ENCODE assay signal across 16 cellular contexts in the genomic region with DNA sequence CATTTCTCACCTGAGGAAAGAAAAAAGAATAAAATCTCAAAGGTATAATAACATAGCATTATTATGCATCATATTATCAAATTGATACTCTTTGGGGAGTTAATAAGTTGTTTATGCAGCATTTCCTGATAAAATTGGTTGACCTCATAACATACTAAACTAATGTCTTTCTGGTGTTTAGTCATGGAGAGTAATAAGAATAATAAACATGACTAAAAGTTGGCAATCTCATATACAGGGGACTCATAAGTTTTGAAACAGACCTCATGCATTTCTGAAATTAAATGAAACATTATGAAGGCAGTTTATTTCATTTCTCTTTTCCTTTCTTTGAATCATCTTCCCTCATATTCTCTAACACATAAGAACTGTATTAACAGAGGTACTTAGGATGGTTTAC.
DNase-seq lines count a peak whose midpoint lies in the region; TF ChIP-seq lines count a peak whose summit lies in the region.
"Had no signal": no experiment of that assay in that cellular context is flagged by ENCODE, and none has a peak within 500 bp of the region (broad histone marks: within the 10 kb centered on the region; RNA-seq: fewer than 3 reads in every experiment).

No MANE protein-coding gene starts in this region.

- peaks cover 27% of the 10 kb centered on the region for H3K4me1 ChIP-seq in adipocyte (ENCODE audit: control insufficient read depth, insufficient read depth, low read length)
- H3K4me1 ChIP-seq: A549, BE2C had no signal

- no peak overlapping the region for H3K9ac ChIP-seq in adipocyte (ENCODE audit: low read length)

- H3K27me3 ChIP-seq in adipocyte (replicated peaks; ENCODE audit: control insufficient read depth, insufficient read depth, low read length) = no peaks in the 10 kb centered on the region
- H3K27me3 ChIP-seq: BE2C had no signal

- no peak for TF ChIP-seq CTCF in foreskin fibroblast (IDR thresholded peaks at IDR 0.05; ENCODE audit: low read depth, low read length)
- TF ChIP-seq CTCF in GM13976 (IDR thresholded peaks at IDR 0.05; ENCODE audit: borderline replicate concordance, control extremely low read depth, extremely low read depth, insufficient read depth, missing control alignments) = no peak

- no peaks in the 10 kb centered on the region for H3K36me3 ChIP-seq in adipocyte (ENCODE audit: control insufficient read depth, insufficient read depth, low read length, severe bottlenecking)
- H3K36me3 ChIP-seq: BE2C had no signal

- H3K4me3 ChIP-seq in adipocyte (ENCODE audit: low read length) (no peak overlapping the region), foreskin fibroblast (ENCODE audit: low read depth in 1 of 2, low read length in 2 of 2) (no peak overlapping the region)
- H3K4me3 ChIP-seq: A549 had no signal

- in situ Hi-C loops in GM13976 (cut with MboI; ENCODE audit: low sequenced_read_pairs, unreplicated experiment) = no loop called here

- peak; percentile 45 for DNase-seq in AG08396 (ENCODE audit: low spot score)
- peak; percentile 31 for DNase-seq in EL
- peak; percentile 45 for DNase-seq in adipocyte (ENCODE audit: low read depth)
- DNase-seq in foreskin fibroblast = peak; percentile 35 to 67
- DNase-seq in erythroblast (lab: John Stamatoyannopoulos, UW) = no peak
- no peak for DNase-seq in mesenteric fat pad (ENCODE audit: low spot score)
- no peak for DNase-seq in GM13976 (ENCODE audit: low spot score)
- DNase-seq: BE2C; CD8-positive, alpha-beta T cell; DND-41; H7; Kasumi-1; NCI-H1417; NCI-H2029; SHP77 treated with DMSO at 0.1 percent for 48 hours had no signal

- no peaks in the 10 kb centered on the region for H3K9me3 ChIP-seq in adipocyte (ENCODE audit: control insufficient read depth, low read length)
- H3K9me3 ChIP-seq: A549, BE2C had no signal

- TF ChIP-seq POLR2A in erythroblast (IDR thresholded peaks at IDR 0.05; ENCODE audit: low read length) = no peak

Comparison
In these comparisons a context has a peak if more than half of its experiments do, and no peak if none do; other contexts are left out.
1. DNase-seq: peak in AG08396 (single experiment), EL (single experiment), adipocyte (single experiment) and foreskin fibroblast (2 of 2); none in erythroblast (0 of 2), mesenteric fat pad (single experiment) and GM13976 (single experiment).